21 cellular contexts compared by ENCODE assay signal in genomic region chr12:127888948-127889347, GRCh38.
DNase-seq lines count a peak whose midpoint lies in the region; ATAC-seq and TF ChIP-seq lines count a peak whose summit lies in the region.
"Had no signal": no experiment of that assay in that cellular context is flagged by ENCODE, and none has a peak within 500 bp of the region (broad histone marks: within the 10 kb centered on the region; RNA-seq: fewer than 3 reads in every experiment).

No MANE protein-coding gene starts in this region.

- TF ChIP-seq CTCF in AG04449 (IDR thresholded peaks at IDR 0.05; ENCODE audit: insufficient read depth, low read length, missing control alignments) (no peak), ovary (IDR thresholded peaks at IDR 0.05) (no peak)

- CTCF ChIA-PET in AG04449 (lab: Yijun Ruan, JAX): interaction anchor here (0.8 to 2.0 kb wide), 4 partner anchors 11 to 507 kb away, joined by 3 to 11 read pairs (median 4); no protein-coding TSS in a partner anchor

- no peaks in the 10 kb centered on the region for H3K27me3 ChIP-seq in H7 (ENCODE audit: control insufficient read depth, insufficient read depth, low read length)
- no peaks in the 10 kb centered on the region for H3K27me3 ChIP-seq in ovary
- H3K27me3 ChIP-seq: cardiac muscle cell, testis had no signal

- H3K27ac ChIP-seq in cingulate gyrus (ENCODE audit: low read depth, low read length) (peak overlapping the region; percentile 41), ovary (no peak overlapping the region)
- H3K27ac ChIP-seq: A549, cardiac muscle cell, testis had no signal

- intact Hi-C loops in ovary (cut with DNase I): no loop called here

- no peak for TF ChIP-seq EP300 in ovary (IDR thresholded peaks at IDR 0.05)

- no peak for TF ChIP-seq POLR2A in ovary (IDR thresholded peaks at IDR 0.05)

- H3K4me1 ChIP-seq in ovary (ENCODE audit: insufficient read depth): no peaks in the 10 kb centered on the region
- H3K4me1 ChIP-seq: A549, testis had no signal

- no peak for ATAC-seq in GM21447 (IDR thresholded peaks at IDR 0.05; ENCODE audit: unreplicated experiment)
- ATAC-seq: A549, K562 had no signal

- POLR2A ChIA-PET in AG04449 (lab: Yijun Ruan, JAX): no interaction called here

- WGBS in ovary, 3 donors: 83 to 100% (median 96%) methylated on average over 1 of the region's 1 CpG

- H3K36me3 ChIP-seq in H7 (replicated peaks; ENCODE audit: control insufficient read depth, insufficient read depth, low read length): no peaks in the 10 kb centered on the region
- no peaks in the 10 kb centered on the region for H3K36me3 ChIP-seq in ovary
- H3K36me3 ChIP-seq: cardiac muscle cell had no signal

- DNase-seq in AG04449 (ENCODE audit: low read depth, low spot score) (peak; percentile 50), GM04504 (ENCODE audit: low read depth) (peak; percentile 13), myocyte (ENCODE audit: low read depth) (peak; percentile 65), H7 (no peak), ovary (no peak), COR-L47 (lab: John Stamatoyannopoulos, UW) (no peak)
- DNase-seq: activated CD4-positive, alpha-beta T cell treated with anti-CD3 and anti-CD28 coated beads, Interleukin-2, amount 10 ng/mL, durations not matched to agents 24 days and 14 days; activated naive CD8-positive, alpha-beta T cell treated with anti-CD3 and anti-CD28 coated beads, Interleukin-2, amount 10 ng/mL, durations not matched to agents 7 days and 5 days; CD4-positive, CD25-positive, alpha-beta regulatory T cell; erythroblast; glutamatergic neuron; H9; NCI-H2171 treated with DMSO at 0.1 percent for 48 hours; SHP77; stimulated activated CD4-positive, alpha-beta T cell treated with anti-CD3 and anti-CD28 coated beads, Interleukin-15, amount 100 ng/mL, for 24 hours; testis had no signal

- H3K9me3 ChIP-seq in ovary: no peaks in the 10 kb centered on the region
- H3K9me3 ChIP-seq: A549, testis had no signal

- H3K4me3 ChIP-seq in AG04449 (ENCODE audit: low read depth, low read length) (no peak overlapping the region), H7 (ENCODE audit: insufficient read depth, low read depth, low read length) (no peak overlapping the region), ovary (no peak overlapping the region)
- H3K4me3 ChIP-seq: A549, cardiac muscle cell, K562, testis had no signal

Comparison
In these comparisons a context has a peak if more than half of its experiments do, and no peak if none do; other contexts are left out.
1. DNase-seq: peak in AG04449 (single experiment), GM04504 (single experiment) and myocyte (single experiment); none in H7 (single experiment), ovary (0 of 5) and COR-L47 (single experiment).